Comparison of ENCODE assay signal across 19 cellular contexts in the genomic region with DNA sequence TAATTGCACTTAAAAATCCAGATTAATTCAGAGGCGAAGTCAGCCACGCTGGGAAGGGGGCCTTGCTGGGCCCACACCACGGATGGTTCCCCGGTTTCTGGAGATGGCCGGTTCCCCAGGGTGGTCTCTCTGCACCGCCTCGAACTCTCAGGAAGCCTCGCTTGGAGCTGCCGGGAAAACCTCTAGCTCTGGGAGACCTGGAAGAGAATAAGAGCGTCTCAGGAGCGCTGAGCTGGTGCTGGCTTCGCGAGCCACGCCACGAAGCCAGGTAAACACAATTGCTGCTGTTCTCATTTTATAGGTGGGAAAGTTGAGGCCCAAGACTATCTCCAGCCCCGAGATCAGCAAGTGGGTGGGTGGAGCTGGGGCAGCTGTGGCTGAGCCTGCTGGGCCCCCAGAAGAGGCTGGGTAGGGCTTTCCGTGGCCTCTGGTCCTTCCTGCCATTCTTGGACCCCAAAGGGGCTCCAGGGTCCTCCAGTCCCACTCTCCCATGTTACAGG.
DNase-seq lines count a peak whose midpoint lies in the region; ATAC-seq and TF ChIP-seq lines count a peak whose summit lies in the region.
"Had no signal": no experiment of that assay in that cellular context is flagged by ENCODE, and none has a peak within 500 bp of the region (broad histone marks: within the 10 kb centered on the region; RNA-seq: fewer than 3 reads in every experiment).

No MANE protein-coding gene starts in this region.

- H3K27ac ChIP-seq in heart right ventricle = no peak overlapping the region
- H3K27ac ChIP-seq in lower lobe of right lung = no peak overlapping the region
- no peak overlapping the region for H3K27ac ChIP-seq in sigmoid colon
- H3K27ac ChIP-seq: 22Rv1; BLaER1 treated with 17β-estradiol and CSF1 and Interleukin-3, amounts not matched to agents 10 nM and 100 nM; GM23248 had no signal

- TF ChIP-seq EP300 in sigmoid colon (IDR thresholded peaks at IDR 0.05) = no peak

- no peaks in the 10 kb centered on the region for H3K4me1 ChIP-seq in heart right ventricle
- no peaks in the 10 kb centered on the region for H3K4me1 ChIP-seq in lower lobe of right lung
- no peaks in the 10 kb centered on the region for H3K4me1 ChIP-seq in sigmoid colon

- no peak overlapping the region for H3K27ac Mint-ChIP-seq in activated CD8-positive, alpha-beta memory T cell treated with anti-CD3 and anti-CD28 coated beads, Interleukin-2, amount 10 ng/mL, durations not matched to agents 7 days and 5 days
- H3K27ac Mint-ChIP-seq: CD4-positive, CD25-positive, alpha-beta regulatory T cell; CD8-positive, alpha-beta memory T cell had no signal

- H3K9me3 ChIP-seq in heart right ventricle = no peaks in the 10 kb centered on the region
- H3K9me3 ChIP-seq in lower lobe of right lung = no peaks in the 10 kb centered on the region
- H3K9me3 ChIP-seq in sigmoid colon = no peaks in the 10 kb centered on the region
- H3K9me3 ChIP-seq: BLaER1 treated with 17β-estradiol and CSF1 and Interleukin-3, amounts not matched to agents 10 nM and 100 nM had no signal

- H3K4me1 Mint-ChIP-seq in activated CD8-positive, alpha-beta memory T cell treated with anti-CD3 and anti-CD28 coated beads, Interleukin-2, amount 10 ng/mL, durations not matched to agents 7 days and 5 days = no peaks in the 10 kb centered on the region
- H3K4me1 Mint-ChIP-seq: CD4-positive, CD25-positive, alpha-beta regulatory T cell; CD8-positive, alpha-beta memory T cell had no signal

- DNase-seq in Right ventricle myocardium inferior (ENCODE audit: missing footprints) (peak; percentile 42), heart right ventricle (no peak), lower lobe of right lung (peak; percentile 11), sigmoid colon (peak; percentile 37), C1 segment of cervical spinal cord (lab: John Stamatoyannopoulos, UW) (no peak), SIG-M5 treated with dmso at 0.1 percent for 504 hours (lab: John Stamatoyannopoulos, UW; ENCODE audit: unreplicated experiment) (no peak)
- DNase-seq in activated CD8-positive, alpha-beta memory T cell treated with anti-CD3 and anti-CD28 coated beads, Interleukin-2, amount 10 ng/mL, durations not matched to agents 7 days and 5 days = no peak
- DNase-seq: CD4-positive, CD25-positive, alpha-beta regulatory T cell; CD8-positive, alpha-beta memory T cell; COR-L47; DMS 273 treated with DMSO at 0.1 percent for 48 hours; DMS53; DND-41; EL; GM23248; HCEC 1CT; IMR-90 had no signal

- no peak for ATAC-seq in Right ventricle myocardium inferior
- no peak for ATAC-seq in heart right ventricle
- ATAC-seq in lower lobe of right lung = no peak
- no peak for ATAC-seq in activated CD8-positive, alpha-beta memory T cell treated with anti-CD3 and anti-CD28 coated beads, Interleukin-2, amount 10 ng/mL, durations not matched to agents 7 days and 5 days

- peaks cover 12 to 96% (median 70%) of the 10 kb centered on the region in 7 donors for H3K27me3 ChIP-seq in heart right ventricle
- H3K27me3 ChIP-seq in lower lobe of right lung (ENCODE audit: low read depth) = peaks cover 59% of the 10 kb centered on the region
- peaks cover 0 to 76% (median 26%) of the 10 kb centered on the region in 3 donors for H3K27me3 ChIP-seq in sigmoid colon
- H3K27me3 ChIP-seq: BLaER1 treated with 17β-estradiol and CSF1 and Interleukin-3, amounts not matched to agents 10 nM and 100 nM had no signal

- no peaks in the 10 kb centered on the region for H3K27me3 Mint-ChIP-seq in activated CD8-positive, alpha-beta memory T cell treated with anti-CD3 and anti-CD28 coated beads, Interleukin-2, amount 10 ng/mL, durations not matched to agents 7 days and 5 days

- no peak for TF ChIP-seq CTCF in heart right ventricle (IDR thresholded peaks at IDR 0.05)
- no peak for TF ChIP-seq CTCF in lower lobe of right lung (IDR thresholded peaks at IDR 0.05)
- no peak for TF ChIP-seq CTCF in sigmoid colon (IDR thresholded peaks at IDR 0.05)

- CTCF ChIA-PET in activated CD8-positive, alpha-beta memory T cell treated with anti-CD3 and anti-CD28 coated beads, Interleukin-2, amount 10 ng/mL, durations not matched to agents 7 days and 5 days (lab: Charles Lee) = no interaction called here

- H3K4me3 ChIP-seq in heart right ventricle (no peak overlapping the region), lower lobe of right lung (no peak overlapping the region), sigmoid colon (no peak overlapping the region)
- H3K4me3 ChIP-seq: BLaER1 treated with 17β-estradiol and CSF1 and Interleukin-3, amounts not matched to agents 10 nM and 100 nM; GM23248 had no signal

- no peaks in the 10 kb centered on the region for H3K36me3 Mint-ChIP-seq in activated CD8-positive, alpha-beta memory T cell treated with anti-CD3 and anti-CD28 coated beads, Interleukin-2, amount 10 ng/mL, durations not matched to agents 7 days and 5 days
- H3K36me3 Mint-ChIP-seq: CD4-positive, CD25-positive, alpha-beta regulatory T cell; CD8-positive, alpha-beta memory T cell had no signal

- intact Hi-C loops in Right ventricle myocardium inferior (cut with DNase I) = no loop called here
- intact Hi-C loops in heart right ventricle (cut with DNase I) = no loop called here
- intact Hi-C loops in lower lobe of right lung (cut with DNase I) = no loop called here
- intact Hi-C loops in sigmoid colon (cut with DNase I) = no loop called here

- WGBS in heart right ventricle, 2 donors = 78% methylated on average over 17 of the region's 17 CpGs
- 74 to 82% methylated on average over 17 of the region's 17 CpGs for WGBS in sigmoid colon, 2 donors

- H3K9me3 Mint-ChIP-seq in activated CD8-positive, alpha-beta memory T cell treated with anti-CD3 and anti-CD28 coated beads, Interleukin-2, amount 10 ng/mL, durations not matched to agents 7 days and 5 days (ENCODE audit: low read depth) = no peaks in the 10 kb centered on the region
- H3K9me3 Mint-ChIP-seq: CD4-positive, CD25-positive, alpha-beta regulatory T cell; CD8-positive, alpha-beta memory T cell had no signal

- no peak overlapping the region for H3K4me3 Mint-ChIP-seq in activated CD8-positive, alpha-beta memory T cell treated with anti-CD3 and anti-CD28 coated beads, Interleukin-2, amount 10 ng/mL, durations not matched to agents 7 days and 5 days
- H3K4me3 Mint-ChIP-seq: CD4-positive, CD25-positive, alpha-beta regulatory T cell; CD8-positive, alpha-beta memory T cell had no signal

- TF ChIP-seq POLR2A in sigmoid colon (IDR thresholded peaks at IDR 0.05) = no peak

- no peaks in the 10 kb centered on the region for H3K36me3 ChIP-seq in heart right ventricle
- no peaks in the 10 kb centered on the region for H3K36me3 ChIP-seq in lower lobe of right lung
- H3K36me3 ChIP-seq in sigmoid colon = no peaks in the 10 kb centered on the region
- H3K36me3 ChIP-seq: BLaER1 treated with 17β-estradiol and CSF1 and Interleukin-3, amounts not matched to agents 10 nM and 100 nM had no signal

Comparison
In these comparisons a context has a peak if more than half of its experiments do, and no peak if none do; other contexts are left out.
1. DNase-seq: peak in Right ventricle myocardium inferior (single experiment), lower lobe of right lung (single experiment) and sigmoid colon (single experiment); none in heart right ventricle (0 of 2), C1 segment of cervical spinal cord (0 of 14), SIG-M5 treated with dmso at 0.1 percent for 504 hours (single experiment) and activated CD8-positive, alpha-beta memory T cell treated with anti-CD3 and anti-CD28 coated beads, Interleukin-2, amount 10 ng/mL, durations not matched to agents 7 days and 5 days (single experiment).